ENCODE assay signal across 27 cellular contexts in the genomic region with DNA sequence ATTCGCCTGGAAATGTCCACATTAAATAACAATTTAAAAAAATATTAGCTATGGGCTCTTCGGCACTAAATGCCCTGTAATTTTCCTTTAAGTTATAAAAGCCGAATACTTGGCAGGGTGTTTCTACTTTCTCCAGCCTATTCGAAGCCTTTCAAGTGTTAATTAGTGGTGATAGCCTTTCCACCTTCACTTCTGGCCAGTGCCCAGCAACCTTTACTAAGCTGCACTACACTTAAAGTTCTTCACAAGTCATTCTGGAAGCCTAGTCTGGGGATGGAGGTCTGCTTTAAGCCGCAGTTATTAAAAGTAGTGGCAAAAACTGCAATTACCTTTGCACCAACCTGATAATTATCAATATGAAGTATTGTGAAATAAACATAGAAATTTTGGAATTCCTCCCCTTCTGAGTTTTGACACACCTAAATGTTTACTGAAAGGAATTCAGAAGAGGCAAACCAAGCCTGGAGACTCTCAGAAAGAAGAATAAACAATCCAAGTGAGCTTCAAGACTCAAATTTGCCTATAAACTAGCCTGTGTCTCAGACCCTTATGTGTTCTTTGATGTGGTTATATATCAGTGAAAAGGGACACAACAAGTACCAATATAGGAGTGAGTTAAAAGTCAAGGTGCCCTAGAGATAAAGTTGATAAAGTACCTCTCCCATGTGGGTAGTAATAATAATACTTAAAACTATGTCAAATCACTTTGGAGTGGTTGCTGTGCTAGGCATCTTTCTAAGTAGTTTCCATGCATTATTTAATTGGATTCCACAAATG.
"Had no signal": no experiment of that assay in that cellular context is flagged by ENCODE, and none has a peak within 500 bp of the region (broad histone marks: within the 10 kb centered on the region; RNA-seq: fewer than 3 reads in every experiment).

No MANE protein-coding gene starts in this region.

- ATAC-seq: activated CD8-positive, alpha-beta T cell treated with anti-CD3 and anti-CD28 coated beads, Interleukin-2, amount 10 ng/mL, durations not matched to agents 7 days and 5 days; SK-N-SH treated with all-trans-retinoic acid at 6 μM for 48 hours had no signal

- H3K9me3 ChIP-seq: adrenal gland, SJSA1 had no signal

- H3K36me3 ChIP-seq: adrenal gland, SJSA1 had no signal

- H3K4me1 ChIP-seq: adrenal gland, SJSA1 had no signal

- H3K9me3 Mint-ChIP-seq: T-helper 2 cell treated with Interferon-gamma antibody and Interleukin-4, amounts not matched to agents 5 μg/mL and 100 μg/mL, for 36 hours had no signal

- H3K27ac ChIP-seq: adrenal gland, SJSA1 had no signal

- H3K36me3 Mint-ChIP-seq: activated naive CD8-positive, alpha-beta T cell treated with anti-CD3 and anti-CD28 coated beads, Interleukin-2, amount 10 ng/mL, durations not matched to agents 7 days and 5 days; IgD-negative memory B cell had no signal

- H3K27ac Mint-ChIP-seq: activated CD8-positive, alpha-beta T cell treated with anti-CD3 and anti-CD28 coated beads, Interleukin-2, amount 10 ng/mL, durations not matched to agents 7 days and 5 days; activated naive CD8-positive, alpha-beta T cell treated with anti-CD3 and anti-CD28 coated beads, Interleukin-2, amount 10 ng/mL, durations not matched to agents 7 days and 5 days; IgD-negative memory B cell; T-helper 2 cell treated with Interferon-gamma antibody and Interleukin-4, amounts not matched to agents 5 μg/mL and 100 μg/mL, for 36 hours had no signal

- H3K4me3 ChIP-seq: adrenal gland, SJSA1 had no signal

- H3K27me3 ChIP-seq: adrenal gland, SJSA1 had no signal

- FAIRE-seq: RCC 7860 had no signal

- DNase-seq: activated CD4-positive, alpha-beta T cell treated with anti-CD3 and anti-CD28 coated beads for 48 hours; activated CD4-positive, alpha-beta T cell treated with anti-CD3 and anti-CD28 coated beads, Interleukin-2, amount 50 U/mL, for 4 hours; activated CD4-positive, CD25-positive, alpha-beta regulatory T cell treated with anti-CD3 and anti-CD28 coated beads, Interleukin-2, amount 50 U/mL, for 72 hours; activated CD8-positive, alpha-beta memory T cell treated with anti-CD3 and anti-CD28 coated beads, Interleukin-2, amount 50 U/mL, for 48 hours; activated CD8-positive, alpha-beta T cell treated with anti-CD3 and anti-CD28 coated beads, Interleukin-2, amount 10 ng/mL, durations not matched to agents 7 days and 5 days; activated naive CD4-positive, alpha-beta T cell treated with anti-CD3 and anti-CD28 coated beads, Interleukin-2, amount 50 U/mL, for 16 hours; activated naive CD8-positive, alpha-beta T cell treated with anti-CD3 and anti-CD28 coated beads, Interleukin-2, amount 10 ng/mL, durations not matched to agents 7 days and 5 days; activated T-cell treated with anti-CD3 and anti-CD28 coated beads, Interleukin-2, amount 50 U/mL, for 1 hour; adrenal gland; anterior cingulate cortex; caudate nucleus; KG1; NCI-H1048; NCI-H1417; NCI-H1694 treated with DMSO at 0.1 percent for 48 hours; NCI-H2029 treated with DMSO at 0.1 percent for 48 hours; NCI-H2227 treated with DMSO at 0.1 percent for 48 hours; NCI-H446 treated with DMSO at 0.1 percent for 48 hours; NCI-H526 treated with DMSO at 0.1 percent for 48 hours; NCI-H82; SHP77; SW 1271 had no signal

- H3K4me3 Mint-ChIP-seq: activated CD8-positive, alpha-beta T cell treated with anti-CD3 and anti-CD28 coated beads, Interleukin-2, amount 10 ng/mL, durations not matched to agents 7 days and 5 days; activated naive CD8-positive, alpha-beta T cell treated with anti-CD3 and anti-CD28 coated beads, Interleukin-2, amount 10 ng/mL, durations not matched to agents 7 days and 5 days; IgD-negative memory B cell; T-helper 2 cell treated with Interferon-gamma antibody and Interleukin-4, amounts not matched to agents 5 μg/mL and 100 μg/mL, for 36 hours had no signal

- H3K4me1 Mint-ChIP-seq: activated naive CD8-positive, alpha-beta T cell treated with anti-CD3 and anti-CD28 coated beads, Interleukin-2, amount 10 ng/mL, durations not matched to agents 7 days and 5 days had no signal

- H3K27me3 Mint-ChIP-seq: activated naive CD8-positive, alpha-beta T cell treated with anti-CD3 and anti-CD28 coated beads, Interleukin-2, amount 10 ng/mL, durations not matched to agents 7 days and 5 days; IgD-negative memory B cell had no signal
